In genomic region chr9:134432471-134432870, GRCh38 we compare ENCODE assay signal across 15 cellular contexts.
DNase-seq lines count a peak whose midpoint lies in the region; ATAC-seq and TF ChIP-seq lines count a peak whose summit lies in the region.
"Had no signal": no experiment of that assay in that cellular context is flagged by ENCODE, and none has a peak within 500 bp of the region (broad histone marks: within the 10 kb centered on the region; RNA-seq: fewer than 3 reads in every experiment).

No MANE protein-coding gene starts in this region.

- H3K4me1 Mint-ChIP-seq in nephron = peaks cover 33% of the 10 kb centered on the region
- H3K4me1 Mint-ChIP-seq: T-helper 17 cell had no signal

- no peak overlapping the region for H3K4me3 Mint-ChIP-seq in nephron
- H3K4me3 Mint-ChIP-seq: T-helper 17 cell had no signal

- no peak overlapping the region for H3K4me3 ChIP-seq in thoracic aorta
- no peak overlapping the region for H3K4me3 ChIP-seq in effector memory CD4-positive, alpha-beta T cell (ENCODE audit: insufficient read depth, low read depth, low read length, poor library complexity, severe bottlenecking)
- H3K4me3 ChIP-seq: BLaER1 treated with 17β-estradiol and CSF1 and Interleukin-3, amounts not matched to agents 10 nM and 100 nM had no signal

- H3K27me3 ChIP-seq in thoracic aorta (replicated peaks; ENCODE audit: insufficient read depth) = no peaks in the 10 kb centered on the region
- H3K27me3 ChIP-seq in effector memory CD4-positive, alpha-beta T cell (replicated peaks; ENCODE audit: control insufficient read depth, insufficient read depth, low read length, poor library complexity, severe bottlenecking) = no peaks in the 10 kb centered on the region
- H3K27me3 ChIP-seq: BLaER1 treated with 17β-estradiol and CSF1 and Interleukin-3, amounts not matched to agents 10 nM and 100 nM had no signal

- ATAC-seq in thoracic aorta (ENCODE audit: insufficient number of reproducible peaks, low FRiP score, low read depth) (no peak), GM21381 (IDR thresholded peaks at IDR 0.05; ENCODE audit: unreplicated experiment) (no peak)
- ATAC-seq: Right ventricle myocardium inferior, T-helper 17 cell had no signal

- no peaks in the 10 kb centered on the region for H3K27me3 Mint-ChIP-seq in nephron (ENCODE audit: low read depth)
- H3K27me3 Mint-ChIP-seq: T-helper 17 cell had no signal

- H3K36me3 ChIP-seq in thoracic aorta = peaks cover 34% of the 10 kb centered on the region
- H3K36me3 ChIP-seq in effector memory CD4-positive, alpha-beta T cell (ENCODE audit: control insufficient read depth, insufficient read depth, low read length) = peaks cover 10% of the 10 kb centered on the region

- POLR2A ChIA-PET in RWPE1 (lab: Yijun Ruan, JAX; ENCODE audit: low non-redundant PET) = interaction anchor here (0.6 to 1.2 kb wide), 2 partner anchors 12 to 66 kb away, joined by 3 to 4 read pairs; no protein-coding TSS in a partner anchor

- H3K4me1 ChIP-seq in thoracic aorta (ENCODE audit: control insufficient read depth in 1 of 2, low read depth in 2 of 2) = peaks cover 19 to 41% of the 10 kb centered on the region in 2 donors
- H3K4me1 ChIP-seq in effector memory CD4-positive, alpha-beta T cell (ENCODE audit: control insufficient read depth, insufficient read depth, low read length, poor library complexity, severe bottlenecking) = no peaks in the 10 kb centered on the region

- H3K9me3 Mint-ChIP-seq in nephron = no peaks in the 10 kb centered on the region

- no peaks in the 10 kb centered on the region for H3K9me3 ChIP-seq in thoracic aorta
- H3K9me3 ChIP-seq in effector memory CD4-positive, alpha-beta T cell (ENCODE audit: control insufficient read depth, low read length) = no peaks in the 10 kb centered on the region
- H3K9me3 ChIP-seq: BLaER1 treated with 17β-estradiol and CSF1 and Interleukin-3, amounts not matched to agents 10 nM and 100 nM had no signal

- CTCF ChIA-PET in RWPE1 (lab: Yijun Ruan, JAX) = interaction anchor here (0.6 to 2.7 kb wide), 6 partner anchors 11 to 1518 kb away, joined by 3 to 27 read pairs (median 4); no protein-coding TSS in a partner anchor

- peak overlapping the region; percentile 100 for H3K27ac ChIP-seq in RWPE1
- peak overlapping the region; percentile 91 for H3K27ac ChIP-seq in cingulate gyrus (ENCODE audit: low read depth, low read length)
- peak overlapping the region; percentile 41 to 50 for H3K27ac ChIP-seq in thoracic aorta
- H3K27ac ChIP-seq in effector memory CD4-positive, alpha-beta T cell (ENCODE audit: insufficient read depth, low read length, poor library complexity, severe bottlenecking) = no peak overlapping the region
- H3K27ac ChIP-seq: BLaER1 treated with 17β-estradiol and CSF1 and Interleukin-3, amounts not matched to agents 10 nM and 100 nM had no signal

- DNase-seq in RWPE1 (ENCODE audit: low spot score) (peak; percentile 79), thoracic aorta (ENCODE audit: low spot score) (no peak), NCI-H69 (lab: John Stamatoyannopoulos, UW) (no peak), middle frontal gyrus (ENCODE audit: extremely low spot score, low spot score) (no peak)
- no peak for DNase-seq in effector memory CD4-positive, alpha-beta T cell
- DNase-seq: activated CD4-positive, alpha-beta T cell treated with anti-CD3 and anti-CD28 coated beads for 1 hour; activated naive CD4-positive, alpha-beta T cell treated with Interleukin-2 at 50 U/mL for 16 hours; kidney; NCI-H187 treated with DMSO at 0.1 percent for 48 hours; T-helper 17 cell had no signal

- H3K27ac Mint-ChIP-seq in nephron = peak overlapping the region; percentile 33 to 70 (median 69)
- H3K27ac Mint-ChIP-seq: T-helper 17 cell had no signal

- TF ChIP-seq CTCF in RWPE1 (conservative IDR thresholded peaks at IDR 0.05; ENCODE audit: low read depth) (no peak), nephron (IDR thresholded peaks at IDR 0.05; ENCODE audit: unreplicated experiment in 3 of 3) (no peak), thoracic aorta (IDR thresholded peaks at IDR 0.05) (no peak)

- peaks cover 14% of the 10 kb centered on the region for H3K36me3 Mint-ChIP-seq in nephron (ENCODE audit: low read depth)
